In the genomic region with DNA sequence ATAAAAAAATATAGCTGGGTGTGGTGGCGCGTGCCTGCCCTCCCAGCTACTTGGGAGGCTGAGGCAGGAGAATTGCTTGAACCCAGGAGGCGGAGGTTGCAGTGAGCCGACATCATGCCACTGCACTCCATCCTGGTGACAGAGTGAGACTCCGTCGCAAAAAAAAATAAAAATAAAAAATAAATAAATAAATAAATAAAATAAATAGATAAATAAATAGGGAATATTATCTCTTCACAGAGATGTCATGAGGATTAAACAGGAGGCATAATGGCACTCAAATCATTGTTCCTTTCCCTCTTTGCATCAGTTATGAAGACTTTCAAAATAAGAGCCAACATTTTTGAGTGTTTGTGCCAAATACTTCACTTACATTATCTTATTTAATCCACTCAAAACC, we compare ENCODE assay signal across 8 cellular contexts. TPM values are rescaled to one million over a fixed set of nuclear protein-coding genes. Genes with fewer than 3 reads are reported as not detected.
"Had no signal": no experiment of that assay in that cellular context is flagged by ENCODE, and none has a peak within 500 bp of the region (broad histone marks: within the 10 kb centered on the region; RNA-seq: fewer than 3 reads in every experiment).

No MANE protein-coding gene starts in this region.

- H3K27ac ChIP-seq: GM23248 had no signal

- H3K4me3 ChIP-seq: GM23248, HAP-1, K562 had no signal

- H2AFZ ChIP-seq: GM23248 had no signal

- H3K36me3 ChIP-seq: HAP-1 had no signal

- H3K4me1 ChIP-seq: HAP-1 had no signal

- ATAC-seq: HCT116, K562 had no signal

- H3K9me3 ChIP-seq: HAP-1 had no signal

- DNase-seq: GM23248, GOT3, H7, IMR-90 had no signal

RNA-seq across cellular contexts. Expression of a gene that starts 56.1 kb away (rescaled TPM):
- total RNA-seq: HT-29, K562 had no signal
